ENCODE assay signal across 22 cellular contexts in the genomic region with DNA sequence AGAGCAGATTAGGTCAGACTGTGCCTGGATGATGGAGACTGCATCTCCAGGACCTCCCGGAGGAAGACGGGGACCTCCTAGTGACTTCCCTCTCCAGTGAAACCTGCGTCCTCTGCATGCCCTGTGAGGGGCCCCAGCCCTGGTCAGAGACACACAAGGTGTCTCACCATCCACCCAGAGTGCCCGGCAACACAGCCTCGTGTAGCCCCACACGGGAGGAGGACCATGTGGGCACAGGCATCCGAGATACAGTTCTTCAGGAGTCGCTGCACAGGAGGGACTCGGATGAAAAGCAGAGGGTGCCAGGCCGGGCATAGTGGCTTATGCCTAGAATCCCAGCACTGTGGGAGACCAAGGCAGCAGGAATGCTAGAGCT.
DNase-seq lines count a peak whose midpoint lies in the region; ATAC-seq, FAIRE-seq and TF ChIP-seq lines count a peak whose summit lies in the region.
"Had no signal": no experiment of that assay in that cellular context is flagged by ENCODE, and none has a peak within 500 bp of the region (broad histone marks: within the 10 kb centered on the region; RNA-seq: fewer than 3 reads in every experiment).

No MANE protein-coding gene starts in this region.

- DNase-seq in right lobe of liver (peak in 2 of 3 donors; percentile 18 to 49), HepG2 (ENCODE audit: low spot score) (no peak), left lobe of liver (ENCODE audit: low spot score) (peak; percentile 33), posterior vena cava (ENCODE audit: low spot score) (peak; percentile 65), cerebellum (ENCODE audit: low spot score) (no peak)
- no peak for DNase-seq in activated naive CD4-positive, alpha-beta T cell treated with anti-CD3 and anti-CD28 coated beads for 36 hours
- DNase-seq: C1 segment of cervical spinal cord; CD4-positive, alpha-beta memory T cell; COR-L47; DMS53; GOT3; HCEC 1CT; IMR-90; KG1; MG63; NCI-H2029; NCI-H446 treated with DMSO at 0.1 percent for 48 hours; NCI-H526; PC-9; SHP77 had no signal

- H3K27me3 ChIP-seq in right lobe of liver (no peaks in the 10 kb centered on the region), HepG2 (ENCODE audit: control insufficient read depth in 1 of 2, insufficient read depth in 2 of 2, low read length in 2 of 2) (no peaks in the 10 kb centered on the region)
- H3K27me3 ChIP-seq: MG63 had no signal

- H3K4me1 ChIP-seq in right lobe of liver (no peaks in the 10 kb centered on the region), HepG2 (ENCODE audit: insufficient read depth, low read length) (no peaks in the 10 kb centered on the region)

- H3K79me2 ChIP-seq in HepG2 (ENCODE audit: insufficient read depth, low read length) = no peaks in the 10 kb centered on the region

- H3K4me3 Mint-ChIP-seq in activated naive CD4-positive, alpha-beta T cell treated with anti-CD3 and anti-CD28 coated beads for 36 hours = no peak overlapping the region
- H3K4me3 Mint-ChIP-seq: CD4-positive, alpha-beta memory T cell had no signal

- H3K27ac ChIP-seq in right lobe of liver (no peak overlapping the region), HepG2 (ENCODE audit: extremely low read length, insufficient read depth, low read length) (no peak overlapping the region)
- H3K27ac ChIP-seq: PC-9 had no signal

- TF ChIP-seq RAD21 in HepG2 (CRISPR knock-in tag; IDR thresholded peaks at IDR 0.05) = no peak

- H2AFZ ChIP-seq in HepG2 (ENCODE audit: low read length) = no peak overlapping the region
- H2AFZ ChIP-seq: PC-9 had no signal

- H3K27me3 Mint-ChIP-seq in activated naive CD4-positive, alpha-beta T cell treated with anti-CD3 and anti-CD28 coated beads for 36 hours (ENCODE audit: low read depth) = no peaks in the 10 kb centered on the region
- H3K27me3 Mint-ChIP-seq: CD4-positive, alpha-beta memory T cell had no signal

- POLR2A ChIA-PET in HepG2 (lab: Yijun Ruan, JAX) = no interaction called here

- no peak overlapping the region for H3K4me3 ChIP-seq in right lobe of liver
- H3K4me3 ChIP-seq in HepG2 (replicated peaks in 1 of 3; ENCODE audit: insufficient read depth in 1 of 3, low read depth in 2 of 3, low read length in 3 of 3) = no peak overlapping the region
- H3K4me3 ChIP-seq: MG63, PC-9 had no signal

- no peak for ATAC-seq in right lobe of liver
- ATAC-seq in HepG2 = no peak; the same call in 2 of the 3 replicates
- no peak for ATAC-seq in left lobe of liver
- no peak for ATAC-seq in GM21526 (IDR thresholded peaks at IDR 0.05; ENCODE audit: low FRiP score, unreplicated experiment)

- no peaks in the 10 kb centered on the region for H3K4me1 Mint-ChIP-seq in activated naive CD4-positive, alpha-beta T cell treated with anti-CD3 and anti-CD28 coated beads for 36 hours (ENCODE audit: low read depth)

- H4K20me1 ChIP-seq in HepG2 (ENCODE audit: insufficient read depth, low read length) = no peaks in the 10 kb centered on the region

- no peak overlapping the region for H3K4me2 ChIP-seq in HepG2 (ENCODE audit: low read depth, low read length)
- H3K4me2 ChIP-seq: PC-9 had no signal

- CTCF ChIA-PET in HepG2 (lab: Yijun Ruan, JAX; ENCODE audit: low intra/inter-chr PET ratio, low total read pairs) = no interaction called here
- CTCF ChIA-PET in activated naive CD4-positive, alpha-beta T cell treated with anti-CD3 and anti-CD28 coated beads for 36 hours (lab: Charles Lee) = no interaction called here

- no peak for FAIRE-seq in HepG2 (lab: Jason Lieb, UNC)
- FAIRE-seq: GM18507 had no signal

- TF ChIP-seq POLR2A in right lobe of liver (IDR thresholded peaks at IDR 0.05) = no peak
- no peak for TF ChIP-seq POLR2A in HepG2 (IDR thresholded peaks at IDR 0.05; ENCODE audit: insufficient read depth in 1 of 2, low read depth in 2 of 2, low read length in 2 of 2)

- 88% methylated on average over 3 of the region's 10 CpGs for WGBS in right lobe of liver (ENCODE audit: insufficient coverage, low coverage, low lambda C conversion rate, missing lambda C conversion rate)
- 92% methylated on average over 8 of the region's 10 CpGs for WGBS in HepG2 (ENCODE audit: low lambda C conversion rate)

- BruUV-seq in HepG2 (replicated peaks; lab: Mats Ljungman, UMichigan) = no TSS peak

- no peak overlapping the region for H3K9ac ChIP-seq in HepG2 (ENCODE audit: insufficient read depth, low read depth, low read length)

- TF ChIP-seq EP300 in HepG2 (IDR thresholded peaks at IDR 0.05; ENCODE audit: low read depth in 2 of 2, low read length in 2 of 2) (no peak), HepG2 (CRISPR knock-in tag; IDR thresholded peaks at IDR 0.05; ENCODE audit: borderline replicate concordance) (no peak)

- in situ Hi-C loops in HepG2 (cut with HindIII; ENCODE audit: extremely low pct_ligation_motif_present, low pct_unique_long_range_greater_than_20kb) = no loop called here

- H3K9me3 Mint-ChIP-seq in activated naive CD4-positive, alpha-beta T cell treated with anti-CD3 and anti-CD28 coated beads for 36 hours = no peaks in the 10 kb centered on the region
- H3K9me3 Mint-ChIP-seq: CD4-positive, alpha-beta memory T cell had no signal

- peaks cover 3% of the 10 kb centered on the region for H3K36me3 Mint-ChIP-seq in activated naive CD4-positive, alpha-beta T cell treated with anti-CD3 and anti-CD28 coated beads for 36 hours (ENCODE audit: low read depth)

- H3K36me3 ChIP-seq in right lobe of liver (peaks cover 0 to 19% (median 7%) of the 10 kb centered on the region in 4 donors), HepG2 (replicated peaks in 1 of 2; ENCODE audit: control insufficient read depth in 1 of 2, insufficient read depth in 2 of 2, low read length in 2 of 2) (peaks cover 2 to 5% of the 10 kb centered on the region in 2 experiments; a peak in 3 of 5 replicates)
- H3K36me3 ChIP-seq: MG63 had no signal

- no peak overlapping the region for H3K27ac Mint-ChIP-seq in activated naive CD4-positive, alpha-beta T cell treated with anti-CD3 and anti-CD28 coated beads for 36 hours

- intact Hi-C loops in right lobe of liver (cut with DNase I) = no loop called here
- intact Hi-C loops in HepG2 (cut with micrococcal nuclease; ENCODE audit: unreplicated experiment) = no loop called here
- intact Hi-C loops in posterior vena cava (cut with DNase I) = no loop called here
- intact Hi-C loops in activated naive CD4-positive, alpha-beta T cell treated with anti-CD3 and anti-CD28 coated beads for 36 hours (cut with micrococcal nuclease) = no loop called here

- H3K9me3 ChIP-seq in right lobe of liver = no peaks in the 10 kb centered on the region
- no peaks in the 10 kb centered on the region for H3K9me3 ChIP-seq in HepG2 (ENCODE audit: low read length)
- H3K9me3 ChIP-seq: MG63 had no signal

- no peak for TF ChIP-seq CTCF in right lobe of liver (IDR thresholded peaks at IDR 0.05)
- TF ChIP-seq CTCF in HepG2 (CRISPR knock-in tag; IDR thresholded peaks at IDR 0.05) = no peak

TF ChIP-seq in HepG2, 621 proteins besides CTCF, POLR2A, EP300 and RAD21:
- TF ChIP-seq ZNF205 (CRISPR knock-in tag; IDR thresholded peaks at IDR 0.05) = no peak

Comparison
In these comparisons a context has a peak if more than half of its experiments do, and no peak if none do; other contexts are left out.
1. DNase-seq: peak in right lobe of liver (2 of 3), left lobe of liver (single experiment) and posterior vena cava (single experiment); none in HepG2 (single experiment), cerebellum (single experiment) and activated naive CD4-positive, alpha-beta T cell treated with anti-CD3 and anti-CD28 coated beads for 36 hours (single experiment).